In genomic region chr2:120934891-120935338, GRCh38 we compare ENCODE assay signal across 1 cellular context.
TF ChIP-seq lines count a peak whose summit lies in the region.

No MANE protein-coding gene starts in this region.

TF ChIP-seq in HEK293, 187 proteins besides CTCF, POLR2A, EP300 and RAD21 (continued from another document):
- TF ChIP-seq ZNF692 (tag by site-specific recombination; IDR thresholded peaks at IDR 0.05) (0 out of 2 replicates have a peak, but pooled peaks have one; percentile 21), HOXC10 (CRISPR knock-in tag; IDR thresholded peaks at IDR 0.05) (no peak), PRDM10 (tag by site-specific recombination; IDR thresholded peaks at IDR 0.05) (no peak), ZNF266 (tag by site-specific recombination; IDR thresholded peaks at IDR 0.05; ENCODE audit: low read depth) (no peak), ZNF239 (tag by site-specific recombination; IDR thresholded peaks at IDR 0.05) (no peak), ZBTB44 (tag by site-specific recombination; IDR thresholded peaks at IDR 0.05) (no peak)
TF ChIP-seq in HEK293: peak in this region for 8.
